8 cellular contexts compared by ENCODE assay signal in genomic region chr13:98279473-98280175, GRCh38.
DNase-seq lines count a peak whose midpoint lies in the region; ATAC-seq and TF ChIP-seq lines count a peak whose summit lies in the region.

No MANE protein-coding gene starts in this region.

- no peaks in the 10 kb centered on the region for H3K4me1 ChIP-seq in RWPE2 (ENCODE audit: insufficient read depth, poor library complexity, severe bottlenecking)
- H3K4me1 ChIP-seq in right lobe of liver = peaks cover 0 to 33% (median 10%) of the 10 kb centered on the region in 4 donors
- H3K4me1 ChIP-seq in esophagus squamous epithelium = peaks cover 0 to 10% (median 0%) of the 10 kb centered on the region in 3 donors

- intact Hi-C loops in right lobe of liver (cut with DNase I) = no loop called here
- intact Hi-C loops in esophagus squamous epithelium (cut with DNase I) = no loop called here

- ATAC-seq in HG03097 (IDR thresholded peaks at IDR 0.05; ENCODE audit: low FRiP score, unreplicated experiment) = peak; percentile 91
- ATAC-seq in RWPE2 (ENCODE audit: low read depth) = peak; percentile 83
- peak; percentile 42 to 58 (median 50) for ATAC-seq in right lobe of liver

- H3K4me3 ChIP-seq in RWPE2 (ENCODE audit: severe bottlenecking) = no peak overlapping the region
- no peak overlapping the region for H3K4me3 ChIP-seq in right lobe of liver
- peak overlapping the region in 1 of 4 donors; percentile 13 for H3K4me3 ChIP-seq in esophagus squamous epithelium

- DNase-seq in GDM1 (lab: John Stamatoyannopoulos, UW) = peak; percentile 47
- no peak for DNase-seq in RWPE2 (ENCODE audit: low spot score)
- peak in 1 of 3 donors; percentile 28 for DNase-seq in right lobe of liver
- no peak for DNase-seq in stimulated activated CD4-positive, alpha-beta T cell treated with anti-CD3 and anti-CD28 coated beads, Interleukin-2, amount 100 ng/mL, for 24 hours
- DNase-seq in SW480 (ENCODE audit: low spot score) = no peak
- DNase-seq in activated CD4-positive, CD25-positive, alpha-beta regulatory T cell (lab: John Stamatoyannopoulos, UW) = no peak
- no peak for DNase-seq in esophagus squamous epithelium (lab: John Stamatoyannopoulos, UW)

- H3K27me3 ChIP-seq in RWPE2 (ENCODE audit: insufficient read depth, poor library complexity, severe bottlenecking) = no peaks in the 10 kb centered on the region
- H3K27me3 ChIP-seq in right lobe of liver = no peaks in the 10 kb centered on the region
- no peaks in the 10 kb centered on the region for H3K27me3 ChIP-seq in esophagus squamous epithelium

- no peak for TF ChIP-seq POLR2A in right lobe of liver (IDR thresholded peaks at IDR 0.05)
- TF ChIP-seq POLR2A in esophagus squamous epithelium (IDR thresholded peaks at IDR 0.05) = no peak

- H3K27ac ChIP-seq in RWPE2 (ENCODE audit: poor library complexity, severe bottlenecking) (no peak overlapping the region), right lobe of liver (no peak overlapping the region), esophagus squamous epithelium (no peak overlapping the region)

- H3K9me3 ChIP-seq in RWPE2 (ENCODE audit: severe bottlenecking) (no peaks in the 10 kb centered on the region), right lobe of liver (no peaks in the 10 kb centered on the region), esophagus squamous epithelium (no peaks in the 10 kb centered on the region)

- WGBS in right lobe of liver (ENCODE audit: insufficient coverage, low coverage, low lambda C conversion rate, missing lambda C conversion rate) = 72% methylated on average over 11 of the region's 13 CpGs
- WGBS in esophagus squamous epithelium, 2 donors = 61 to 67% methylated on average over 10 to 12 of the region's 13 CpGs

- H3K36me3 ChIP-seq in RWPE2 (ENCODE audit: low read depth) (no peaks in the 10 kb centered on the region), right lobe of liver (no peaks in the 10 kb centered on the region), esophagus squamous epithelium (no peaks in the 10 kb centered on the region)

- TF ChIP-seq CTCF in RWPE2 (IDR thresholded peaks at IDR 0.05; ENCODE audit: poor library complexity, severe bottlenecking) (no peak), right lobe of liver (IDR thresholded peaks at IDR 0.05) (no peak), esophagus squamous epithelium (IDR thresholded peaks at IDR 0.05) (no peak)
